23 cellular contexts compared by ENCODE assay signal in genomic region chr13:44040070-44040753, GRCh38.
DNase-seq lines count a peak whose midpoint lies in the region; ATAC-seq and TF ChIP-seq lines count a peak whose summit lies in the region.
"Had no signal": no experiment of that assay in that cellular context is flagged by ENCODE, and none has a peak within 500 bp of the region (broad histone marks: within the 10 kb centered on the region; RNA-seq: fewer than 3 reads in every experiment).

No MANE protein-coding gene starts in this region.

- no peak overlapping the region for H3K4me3 ChIP-seq in SK-N-SH (ENCODE audit: low read depth in 2 of 2, low read length in 1 of 2)
- H3K4me3 ChIP-seq in fibroblast of lung (replicated peaks in 1 of 4; ENCODE audit: control extremely low read depth in 1 of 4, insufficient read depth in 1 of 4, low read depth in 3 of 4, low read length in 4 of 4): no peak overlapping the region
- H3K4me3 ChIP-seq: esophagus squamous epithelium, GM12878, neural progenitor cell, stomach had no signal

- no peak overlapping the region for H3K9ac ChIP-seq in SK-N-SH
- H3K9ac ChIP-seq in fibroblast of lung (ENCODE audit: insufficient read depth, low read length): no peak overlapping the region
- H3K9ac ChIP-seq: neural progenitor cell had no signal

- peak; percentile 13 for DNase-seq in GM03348 (ENCODE audit: low spot score)
- no peak for DNase-seq in SK-N-SH
- peak; percentile 44 to 75 for DNase-seq in fibroblast of lung (ENCODE audit: low read depth in 2 of 2)
- peak; percentile 86 for DNase-seq in renal cortical epithelial cell (ENCODE audit: low read depth)
- DNase-seq in HFFc6: no peak
- no peak for DNase-seq in activated gamma-delta T cell (lab: John Stamatoyannopoulos, UW)
- no peak for DNase-seq in NCI-H1436 treated with DMSO at 0.1 percent for 48 hours (lab: John Stamatoyannopoulos, UW)
- no peak for DNase-seq in activated CD8-positive, alpha-beta T cell treated with anti-CD3 and anti-CD28 coated beads for 36 hours
- DNase-seq: activated CD4-positive, alpha-beta T cell treated with anti-CD3 and anti-CD28 coated beads for 4 hours; activated CD8-positive, alpha-beta memory T cell treated with anti-CD3 and anti-CD28 coated beads, Interleukin-2, amount 50 U/mL, for 48 hours; activated naive CD4-positive, alpha-beta T cell; CD8-positive, alpha-beta T cell; esophagus squamous epithelium; hypothalamus; left cardiac atrium; NCI-H2081 treated with DMSO at 0.1 percent for 48 hours; NCI-H510A treated with DMSO at 0.1 percent for 48 hours; retina; stomach; T1000 had no signal

- no peak for TF ChIP-seq EP300 in SK-N-SH (IDR thresholded peaks at IDR 0.05; ENCODE audit: borderline replicate concordance in 1 of 2, low read depth in 1 of 2, low read length in 1 of 2)

- no peaks in the 10 kb centered on the region for H3K27me3 ChIP-seq in SK-N-SH (ENCODE audit: insufficient read depth)
- peaks cover 2% of the 10 kb centered on the region for H3K27me3 ChIP-seq in fibroblast of lung (ENCODE audit: control insufficient read depth, insufficient read depth, low read length)
- H3K27me3 ChIP-seq: esophagus squamous epithelium, neural progenitor cell, stomach had no signal

- H3F3A ChIP-seq in SK-N-SH (replicated peaks; ENCODE audit: insufficient read depth): peaks cover 4% of the 10 kb centered on the region

- TF ChIP-seq CTCF in SK-N-SH (IDR thresholded peaks at IDR 0.05) (no peak), fibroblast of lung (conservative IDR thresholded peaks at IDR 0.05 in 1 of 2, IDR thresholded peaks at IDR 0.05 in 1 of 2; ENCODE audit: low read depth in 1 of 2, low read length in 2 of 2) (no peak), HFFc6 (IDR thresholded peaks at IDR 0.05) (no peak)
- no peak for TF ChIP-seq CTCF in activated CD8-positive, alpha-beta T cell treated with anti-CD3 and anti-CD28 coated beads for 36 hours (IDR thresholded peaks at IDR 0.05)

- no peaks in the 10 kb centered on the region for H3K9me2 ChIP-seq in SK-N-SH

- no peaks in the 10 kb centered on the region for H3K36me3 Mint-ChIP-seq in HFFc6 (ENCODE audit: low read depth)
- H3K36me3 Mint-ChIP-seq in activated CD8-positive, alpha-beta T cell treated with anti-CD3 and anti-CD28 coated beads for 36 hours (ENCODE audit: low read depth): no peaks in the 10 kb centered on the region
- H3K36me3 Mint-ChIP-seq: CD8-positive, alpha-beta T cell; mesothelial cell of epicardium; neural progenitor cell had no signal

- H3K4me3 Mint-ChIP-seq in HFFc6: no peak overlapping the region
- no peak overlapping the region for H3K4me3 Mint-ChIP-seq in activated CD8-positive, alpha-beta T cell treated with anti-CD3 and anti-CD28 coated beads for 36 hours
- H3K4me3 Mint-ChIP-seq: CD8-positive, alpha-beta T cell; mesothelial cell of epicardium; neural progenitor cell had no signal

- no peak for TF ChIP-seq RAD21 in SK-N-SH (IDR thresholded peaks at IDR 0.05; ENCODE audit: low read length)

- H3K9me3 ChIP-seq in SK-N-SH (no peaks in the 10 kb centered on the region), fibroblast of lung (ENCODE audit: control insufficient read depth, insufficient read depth, low read depth, low read length) (no peaks in the 10 kb centered on the region)
- H3K9me3 ChIP-seq: esophagus squamous epithelium, stomach had no signal

- H3K4me1 Mint-ChIP-seq in HFFc6 (ENCODE audit: low read depth): peaks cover 5% of the 10 kb centered on the region; the same call in 1 of the 2 replicates
- no peaks in the 10 kb centered on the region for H3K4me1 Mint-ChIP-seq in activated CD8-positive, alpha-beta T cell treated with anti-CD3 and anti-CD28 coated beads for 36 hours (ENCODE audit: low read depth)

- no peaks in the 10 kb centered on the region for H3K9me3 Mint-ChIP-seq in HFFc6
- no peaks in the 10 kb centered on the region for H3K9me3 Mint-ChIP-seq in activated CD8-positive, alpha-beta T cell treated with anti-CD3 and anti-CD28 coated beads for 36 hours
- H3K9me3 Mint-ChIP-seq: CD8-positive, alpha-beta T cell had no signal

- 59% methylated on average over 1 of the region's 1 CpG for WGBS in SK-N-SH (ENCODE audit: low lambda C conversion rate)

- no peak overlapping the region for H3K4me2 ChIP-seq in SK-N-SH
- no peak overlapping the region for H3K4me2 ChIP-seq in fibroblast of lung (ENCODE audit: extremely low read depth, insufficient read depth, low read length)
- H3K4me2 ChIP-seq: neural progenitor cell had no signal

- H3K36me3 ChIP-seq in SK-N-SH (replicated peaks in 1 of 2; ENCODE audit: control insufficient read depth in 1 of 2, insufficient read depth in 2 of 2, low read length in 1 of 2): no peaks in the 10 kb centered on the region
- H3K36me3 ChIP-seq in fibroblast of lung (ENCODE audit: control insufficient read depth, insufficient read depth, low read length): no peaks in the 10 kb centered on the region
- H3K36me3 ChIP-seq: esophagus squamous epithelium, neural progenitor cell, stomach had no signal

- H3K27me3 Mint-ChIP-seq in HFFc6 (ENCODE audit: insufficient read depth): peaks cover 19% of the 10 kb centered on the region
- peaks cover 4% of the 10 kb centered on the region for H3K27me3 Mint-ChIP-seq in activated CD8-positive, alpha-beta T cell treated with anti-CD3 and anti-CD28 coated beads for 36 hours

- CTCF ChIA-PET in SK-N-SH (lab: Yijun Ruan, JAX): no interaction called here
- CTCF ChIA-PET in activated CD8-positive, alpha-beta T cell treated with anti-CD3 and anti-CD28 coated beads for 36 hours (lab: Charles Lee): no interaction called here

- POLR2A ChIA-PET in SK-N-SH (lab: Yijun Ruan, JAX): no interaction called here
- POLR2A ChIA-PET in activated CD8-positive, alpha-beta T cell treated with anti-CD3 and anti-CD28 coated beads for 36 hours (lab: Charles Lee): no interaction called here

- H3K4me1 ChIP-seq in SK-N-SH (ENCODE audit: control insufficient read depth in 1 of 2, insufficient read depth in 2 of 2, low read depth in 1 of 2, low read length in 1 of 2) (peaks cover 0 to 2% of the 10 kb centered on the region in 2 experiments; a peak in 2 of 4 replicates), fibroblast of lung (ENCODE audit: control insufficient read depth, extremely low read depth, insufficient read depth, low read length) (no peaks in the 10 kb centered on the region)
- H3K4me1 ChIP-seq: esophagus squamous epithelium, stomach had no signal

- intact Hi-C loops in activated CD8-positive, alpha-beta T cell treated with anti-CD3 and anti-CD28 coated beads for 36 hours (cut with micrococcal nuclease): no loop called here

- no peak overlapping the region for H3K27ac Mint-ChIP-seq in HFFc6
- no peak overlapping the region for H3K27ac Mint-ChIP-seq in activated CD8-positive, alpha-beta T cell treated with anti-CD3 and anti-CD28 coated beads for 36 hours
- H3K27ac Mint-ChIP-seq: CD8-positive, alpha-beta T cell; mesothelial cell of epicardium; neural progenitor cell had no signal

- H4K20me1 ChIP-seq in SK-N-SH (ENCODE audit: insufficient read depth): no peaks in the 10 kb centered on the region
- no peaks in the 10 kb centered on the region for H4K20me1 ChIP-seq in fibroblast of lung (ENCODE audit: control insufficient read depth, extremely low read depth, insufficient read depth, low read length)

- H3K79me2 ChIP-seq in SK-N-SH (ENCODE audit: insufficient read depth) (no peaks in the 10 kb centered on the region), fibroblast of lung (ENCODE audit: control insufficient read depth, insufficient read depth, low read length) (no peaks in the 10 kb centered on the region)

- ATAC-seq in activated CD8-positive, alpha-beta T cell treated with anti-CD3 and anti-CD28 coated beads for 36 hours: no peak
- ATAC-seq: CD8-positive, alpha-beta T cell; GM12878; left cardiac atrium had no signal

- H3K27ac ChIP-seq in SK-N-SH (ENCODE audit: low read depth in 2 of 2, low read length in 1 of 2) (peak overlapping the region; percentile 30 to 48), fibroblast of lung (ENCODE audit: insufficient read depth, low read length) (no peak overlapping the region)
- H3K27ac ChIP-seq: esophagus squamous epithelium, neural progenitor cell, stomach had no signal

- H2AFZ ChIP-seq in SK-N-SH (ENCODE audit: low read depth): 0 out of 2 replicates have a peak overlapping the region, but pooled peaks have one; percentile 7
- H2AFZ ChIP-seq in fibroblast of lung (ENCODE audit: low read length): no peak overlapping the region
- H2AFZ ChIP-seq: neural progenitor cell had no signal

TF ChIP-seq in SK-N-SH, 30 proteins besides CTCF, POLR2A, EP300 and RAD21:
- TF ChIP-seq YY1 (IDR thresholded peaks at IDR 0.05; ENCODE audit: low read depth) (no peak), FOSL2 (IDR thresholded peaks at IDR 0.05; ENCODE audit: borderline replicate concordance, low read depth) (peak; percentile 30; the same call in 1 of the 2 replicates)
TF ChIP-seq in SK-N-SH: peak in this region for 1.

Comparison
In these comparisons a context has a peak if more than half of its experiments do, and no peak if none do; other contexts are left out.
1. DNase-seq: peak in GM03348 (single experiment), fibroblast of lung (2 of 2) and renal cortical epithelial cell (single experiment); none in SK-N-SH (single experiment), HFFc6 (single experiment), activated gamma-delta T cell (single experiment), NCI-H1436 treated with DMSO at 0.1 percent for 48 hours (single experiment) and activated CD8-positive, alpha-beta T cell treated with anti-CD3 and anti-CD28 coated beads for 36 hours (single experiment).